In genomic region chr22:37502342-37503182, GRCh38 we compare ENCODE assay signal across 11 cellular contexts.
A peak's percentile ranks its signal among the peaks of the same experiment; 100 is the strongest.
DNase-seq lines count a peak whose midpoint lies in the region; ATAC-seq and TF ChIP-seq lines count a peak whose summit lies in the region.
"Had no signal": no experiment of that assay in that cellular context is flagged by ENCODE, and none has a peak within 500 bp of the region (broad histone marks: within the 10 kb centered on the region; RNA-seq: fewer than 3 reads in every experiment).

No MANE protein-coding gene starts in this region.

- H3K4me1 ChIP-seq in duodenal mucosa (ENCODE audit: control insufficient read depth in 1 of 2, insufficient read depth in 2 of 2, low read length in 2 of 2), result peaks cover 59 to 68% of the 10 kb centered on the region in 2 donors
- H3K4me1 ChIP-seq in mucosa of stomach (ENCODE audit: control insufficient read depth, insufficient read depth, low read length), result peaks cover 68% of the 10 kb centered on the region

- peaks cover 21 to 49% of the 10 kb centered on the region in 2 donors for H3K36me3 ChIP-seq in duodenal mucosa (ENCODE audit: control insufficient read depth in 1 of 2, insufficient read depth in 2 of 2, low read length in 2 of 2)
- no peaks in the 10 kb centered on the region for H3K36me3 ChIP-seq in mucosa of stomach (ENCODE audit: control insufficient read depth, insufficient read depth, low read length)

- H3K9ac ChIP-seq in duodenal mucosa (ENCODE audit: low read depth in 1 of 2, low read length in 2 of 2) (peak overlapping the region; percentile 70 to 75), mucosa of stomach (ENCODE audit: low read length) (peak overlapping the region; percentile 68)

- no peak overlapping the region for H3K4me3 ChIP-seq in NB4 (ENCODE audit: low read depth, low read length)
- peak overlapping the region; percentile 37 to 48 for H3K4me3 ChIP-seq in duodenal mucosa (ENCODE audit: low read depth in 1 of 2, low read length in 2 of 2)
- peak overlapping the region; percentile 16 for H3K4me3 ChIP-seq in mucosa of stomach (ENCODE audit: low read length)

- H3K27ac ChIP-seq in 22Rv1, result peak overlapping the region; percentile 94
- peak overlapping the region; percentile 98 for H3K27ac ChIP-seq in duodenal mucosa (ENCODE audit: low read depth, low read length)

- H3K9me3 ChIP-seq in duodenal mucosa (ENCODE audit: control insufficient read depth in 1 of 2, low read length in 2 of 2) (no peaks in the 10 kb centered on the region), mucosa of stomach (ENCODE audit: control insufficient read depth, low read length) (no peaks in the 10 kb centered on the region)

- TF ChIP-seq POLR2A in NB4 (IDR thresholded peaks at IDR 0.05; ENCODE audit: extremely low read depth, insufficient read length), result no peak

- peak; percentile 27 for DNase-seq in NB4 (ENCODE audit: low read depth)
- DNase-seq in DMS79 (lab: John Stamatoyannopoulos, UW), result no peak
- no peak for DNase-seq in stimulated activated CD4-positive, alpha-beta T cell treated with anti-CD3 and anti-CD28 coated beads, Interleukin-15, amount 100 ng/mL, for 24 hours
- DNase-seq in RPMI8226, result no peak
- DNase-seq: H7; NCI-H446 treated with DMSO at 0.1 percent for 48 hours; stimulated activated CD4-positive, alpha-beta T cell treated with anti-CD3 and anti-CD28 coated beads, Interleukin-2, amount 100 ng/mL, for 48 hours had no signal

- no peak for ATAC-seq in HG03139 (IDR thresholded peaks at IDR 0.05; ENCODE audit: unreplicated experiment)

- TF ChIP-seq CTCF in 22Rv1 (IDR thresholded peaks at IDR 0.05), result no peak
- no peak for TF ChIP-seq CTCF in NB4 (IDR thresholded peaks at IDR 0.05; ENCODE audit: low read depth, low read length)

- H3K27me3 ChIP-seq in duodenal mucosa (ENCODE audit: control insufficient read depth in 1 of 2, insufficient read depth in 2 of 2, low read length in 2 of 2), result peaks cover 0 to 4% of the 10 kb centered on the region in 2 donors
- no peaks in the 10 kb centered on the region for H3K27me3 ChIP-seq in mucosa of stomach (ENCODE audit: control insufficient read depth, insufficient read depth, low read length)
